Comparison of ENCODE assay signal across 20 cellular contexts in the genomic region with DNA sequence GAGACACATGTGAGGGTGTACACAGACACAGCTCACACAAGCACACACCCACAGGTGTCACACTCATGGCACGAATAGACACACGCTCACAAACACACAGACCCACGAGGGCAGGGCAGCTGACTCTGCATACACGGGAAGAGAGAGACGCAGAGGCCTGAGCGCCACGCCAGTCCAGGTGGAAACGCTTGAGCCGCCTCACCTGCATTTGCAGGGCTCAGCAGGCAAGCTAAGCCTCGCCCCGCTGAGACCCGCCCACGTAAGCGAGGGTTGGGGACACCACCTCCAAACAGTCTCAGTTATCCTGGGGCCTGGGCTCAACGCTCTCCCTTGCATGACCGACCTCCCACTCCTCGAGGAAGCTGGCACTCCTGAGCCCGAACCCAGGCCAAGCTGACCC.
DNase-seq lines count a peak whose midpoint lies in the region; ATAC-seq and TF ChIP-seq lines count a peak whose summit lies in the region.
"Had no signal": no experiment of that assay in that cellular context is flagged by ENCODE, and none has a peak within 500 bp of the region (broad histone marks: within the 10 kb centered on the region; RNA-seq: fewer than 3 reads in every experiment).

No MANE protein-coding gene starts in this region.

- no peaks in the 10 kb centered on the region for H3K79me2 ChIP-seq in GM23338 (replicated peaks; ENCODE audit: insufficient read depth)
- H3K79me2 ChIP-seq in OCI-LY1 (ENCODE audit: insufficient read depth, low read length): no peaks in the 10 kb centered on the region
- no peaks in the 10 kb centered on the region for H3K79me2 ChIP-seq in H9 (ENCODE audit: insufficient read depth, low read length)

- no peak overlapping the region for H2BK120ac ChIP-seq in H9 (ENCODE audit: low read depth, low read length, poor library complexity, severe bottlenecking)

- H3K27me3 ChIP-seq in GM23338 (ENCODE audit: insufficient read depth) (no peaks in the 10 kb centered on the region), OCI-LY1 (ENCODE audit: insufficient read depth, low read length) (no peaks in the 10 kb centered on the region), H9 (ENCODE audit: insufficient read depth, low read length) (no peaks in the 10 kb centered on the region)

- H2AFZ ChIP-seq in GM23338 (peak overlapping the region; percentile 76), OCI-LY1 (ENCODE audit: low read length) (no peak overlapping the region), H9 (ENCODE audit: low read length) (no peak overlapping the region)

- H3K27me3 Mint-ChIP-seq in GM23338 (ENCODE audit: insufficient read depth, low read depth, poor library complexity): peaks cover 16% of the 10 kb centered on the region
- peaks cover 5% of the 10 kb centered on the region for H3K27me3 Mint-ChIP-seq in H9 (ENCODE audit: low read depth)

- no peak overlapping the region for H3K14ac ChIP-seq in H9 (ENCODE audit: insufficient read depth, low read length)

- H3K9me3 ChIP-seq in OCI-LY1 (ENCODE audit: low read length): 0 out of 2 replicates have a peak, but pooled peaks cover 2% of the 10 kb centered on the region
- no peaks in the 10 kb centered on the region for H3K9me3 ChIP-seq in H9 (ENCODE audit: control insufficient read depth, low read depth, low read length)

- H3F3A ChIP-seq in GM23338 (replicated peaks; ENCODE audit: low read depth) (no peaks in the 10 kb centered on the region), OCI-LY1 (ENCODE audit: insufficient read depth, low read length) (no peaks in the 10 kb centered on the region)

- H3K4me2 ChIP-seq in GM23338 (no peak overlapping the region), OCI-LY1 (ENCODE audit: low read length) (peak overlapping the region; percentile 23; the same call in 1 of the 2 replicates), H9 (ENCODE audit: insufficient read depth, insufficient read length, low read length) (no peak overlapping the region)

- H3K4me1 Mint-ChIP-seq in GM23338 (peaks cover 21% of the 10 kb centered on the region), H9 (peaks cover 21 to 30% of the 10 kb centered on the region in 2 experiments)

- TF ChIP-seq CTCF in GM23338 (conservative IDR thresholded peaks at IDR 0.05; ENCODE audit: low read depth in 2 of 2) (no peak), OCI-LY1 (IDR thresholded peaks at IDR 0.05; ENCODE audit: low read length) (no peak), coronary artery (IDR thresholded peaks at IDR 0.05) (no peak), H9 (conservative IDR thresholded peaks at IDR 0.05) (no peak)

- H3K4ac ChIP-seq in H9 (ENCODE audit: low read depth, low read length): no peak overlapping the region

- no peaks in the 10 kb centered on the region for H3K79me1 ChIP-seq in H9 (ENCODE audit: insufficient read depth, low read depth, low read length, poor library complexity, severe bottlenecking)

- H3K36me3 Mint-ChIP-seq in GM23338 (ENCODE audit: low read depth): peaks cover 10% of the 10 kb centered on the region
- H3K36me3 Mint-ChIP-seq in H9 (ENCODE audit: insufficient read depth in 1 of 3, low read depth in 3 of 3): peaks cover 0 to 11% (median 3%) of the 10 kb centered on the region in 3 experiments; a peak in 4 of 7 replicates
- H3K36me3 Mint-ChIP-seq: activated naive CD4-positive, alpha-beta T cell treated with anti-CD3 and anti-CD28 coated beads, Interleukin-2, amount 50 U/mL, for 72 hours; natural killer cell treated with Interleukin-12 subunit alpha and Interleukin-12 subunit beta and Interleukin-15 and Interleukin-18, amount 100 ng/mL, for 72 hours; type B pancreatic cell had no signal

- WGBS in H9 (ENCODE audit: extremely low coverage, insufficient read length, low lambda C conversion rate): no CpG with 5 or more reads among the region's 18 CpGs

- H3K4me3 Mint-ChIP-seq in GM23338 (no peak overlapping the region), H9 (no peak overlapping the region)
- H3K4me3 Mint-ChIP-seq: activated T-cell treated with anti-CD3 and anti-CD28 coated beads, Interleukin-2, amount 50 U/mL, for 4 hours; natural killer cell treated with Interleukin-12 subunit alpha and Interleukin-12 subunit beta and Interleukin-15 and Interleukin-18, amount 100 ng/mL, for 72 hours; stimulated activated naive CD8-positive, alpha-beta T cell treated with anti-CD3 and anti-CD28 coated beads, Interleukin-15, Interleukin-2, amounts not matched to agents 100 ng/mL and 50 ng/mL, for 24 hours; type B pancreatic cell had no signal

- H2BK12ac ChIP-seq in H9 (ENCODE audit: insufficient read length, low read depth, low read length): no peak overlapping the region

- no peak overlapping the region for H2BK5ac ChIP-seq in H9 (ENCODE audit: insufficient read length, low read length)

- H3K56ac ChIP-seq in H9 (ENCODE audit: insufficient read length, low read depth, low read length): no peak overlapping the region

- peaks cover 5% of the 10 kb centered on the region; the same call in 1 of the 2 replicates for H3K4me1 ChIP-seq in GM23338 (ENCODE audit: insufficient read depth)
- peaks cover 27% of the 10 kb centered on the region for H3K4me1 ChIP-seq in OCI-LY1 (ENCODE audit: insufficient read depth, low read length, severe bottlenecking)
- no peaks in the 10 kb centered on the region; the same call in 1 of the 2 replicates for H3K4me1 ChIP-seq in H9 (ENCODE audit: insufficient read depth, low read length)

- no peaks in the 10 kb centered on the region for H3K9me2 ChIP-seq in GM23338 (ENCODE audit: insufficient read depth)
- H3K9me2 ChIP-seq in OCI-LY1 (ENCODE audit: low read depth, low read length): no peaks in the 10 kb centered on the region

- H3K27ac Mint-ChIP-seq in GM23338 (no peak overlapping the region), H9 (no peak overlapping the region; a peak in 2 of 7 replicates)
- H3K27ac Mint-ChIP-seq: progenitor cell of endocrine pancreas; stimulated activated naive CD8-positive, alpha-beta T cell treated with anti-CD3 and anti-CD28 coated beads, Interleukin-15, Interleukin-2, amounts not matched to agents 100 ng/mL and 50 ng/mL, for 24 hours had no signal

- H4K20me1 ChIP-seq in GM23338 (replicated peaks; ENCODE audit: insufficient read depth): no peaks in the 10 kb centered on the region
- no peaks in the 10 kb centered on the region for H4K20me1 ChIP-seq in OCI-LY1 (ENCODE audit: insufficient read depth, low read length)
- peaks cover 2% of the 10 kb centered on the region for H4K20me1 ChIP-seq in H9 (ENCODE audit: control insufficient read depth, insufficient read depth, insufficient read length)

- H3K4me3 ChIP-seq in GM23338 (no peak overlapping the region), OCI-LY1 (ENCODE audit: low read depth, low read length, poor library complexity, severe bottlenecking) (no peak overlapping the region), coronary artery (peak overlapping the region; percentile 18)
- H3K4me3 ChIP-seq: GM12878, skin epidermis had no signal

- H3K23me2 ChIP-seq in H9 (ENCODE audit: insufficient read length, low read depth, low read length, poor library complexity, severe bottlenecking): no peaks in the 10 kb centered on the region

- intact Hi-C loops in sciatic nerve (cut with DNase I): no loop called here

- H3K36me3 ChIP-seq in GM23338 (ENCODE audit: insufficient read depth) (no peaks in the 10 kb centered on the region), OCI-LY1 (ENCODE audit: insufficient read depth, low read length) (no peaks in the 10 kb centered on the region; the same call in 1 of the 2 replicates)

- no peak overlapping the region for H4K8ac ChIP-seq in H9 (replicated peaks; ENCODE audit: insufficient read length, low read depth, low read length)

- H3K9me3 Mint-ChIP-seq in GM23338 (peaks cover 8% of the 10 kb centered on the region), H9 (peaks cover 7 to 11% of the 10 kb centered on the region in 2 experiments)
- H3K9me3 Mint-ChIP-seq: activated naive CD4-positive, alpha-beta T cell treated with anti-CD3 and anti-CD28 coated beads, Interleukin-2, amount 50 U/mL, for 72 hours; activated T-cell treated with anti-CD3 and anti-CD28 coated beads, Interleukin-2, amount 50 U/mL, for 4 hours; effector memory CD8-positive, alpha-beta T cell; natural killer cell treated with Interleukin-12 subunit alpha and Interleukin-12 subunit beta and Interleukin-15 and Interleukin-18, amount 100 ng/mL, for 72 hours; stimulated activated naive CD8-positive, alpha-beta T cell treated with anti-CD3 and anti-CD28 coated beads, Interleukin-15, Interleukin-2, amounts not matched to agents 100 ng/mL and 50 ng/mL, for 24 hours had no signal

- DNase-seq in GM23338 (ENCODE audit: low spot score) (peak; percentile 34), coronary artery (ENCODE audit: low spot score) (no peak), sciatic nerve (ENCODE audit: low spot score) (no peak), T-helper 2 cell (no peak), H9 (no peak)
- DNase-seq: activated T-cell treated with anti-CD3 and anti-CD28 coated beads, Interleukin-2, amount 50 U/mL, for 4 hours; effector memory CD8-positive, alpha-beta T cell; NCI-H2171 treated with DMSO at 0.1 percent for 48 hours; T1000 had no signal

- H2BK20ac ChIP-seq in H9 (ENCODE audit: low read depth, low read length, poor library complexity, severe bottlenecking): no peak overlapping the region

- H3K9ac ChIP-seq in OCI-LY1 (ENCODE audit: low read length) (no peak overlapping the region), H9 (ENCODE audit: extremely low read depth, insufficient read length, low read length) (no peak overlapping the region)

- H4K5ac ChIP-seq in H9 (ENCODE audit: insufficient read length, low read depth, low read length): no peak overlapping the region

- H2AK5ac ChIP-seq in H9 (ENCODE audit: insufficient read length, low read length): no peak overlapping the region

- no peak overlapping the region for H4K91ac ChIP-seq in H9 (ENCODE audit: insufficient read length, low read depth, low read length)

- ATAC-seq in GM23338 (peak; percentile 87), sciatic nerve (peak; percentile 8), GM19351 (IDR thresholded peaks at IDR 0.05; ENCODE audit: unreplicated experiment) (no peak)
- ATAC-seq: activated naive CD4-positive, alpha-beta T cell treated with anti-CD3 and anti-CD28 coated beads, Interleukin-2, amount 50 U/mL, for 72 hours; activated T-cell treated with anti-CD3 and anti-CD28 coated beads, Interleukin-2, amount 50 U/mL, for 4 hours; effector memory CD8-positive, alpha-beta T cell; GM12878; natural killer cell treated with Interleukin-12 subunit alpha and Interleukin-12 subunit beta and Interleukin-15 and Interleukin-18, amount 100 ng/mL, for 72 hours; Panc1 had no signal

- H3K27ac ChIP-seq in GM23338 (ENCODE audit: low read depth) (no peak overlapping the region), OCI-LY1 (ENCODE audit: low read depth, low read length, poor library complexity, severe bottlenecking) (no peak overlapping the region), coronary artery (no peak overlapping the region), H9 (ENCODE audit: insufficient read length, low read depth, low read length) (no peak overlapping the region)
- H3K27ac ChIP-seq: HL-60 had no signal

- no peak overlapping the region for H2BK15ac ChIP-seq in H9 (ENCODE audit: low read depth, low read length)

- H3T11ph ChIP-seq in H9 (ENCODE audit: low read length): no peak overlapping the region

- no peak overlapping the region for H3K18ac ChIP-seq in H9 (ENCODE audit: insufficient read length, low read depth, low read length)

- no peak overlapping the region for H3K23ac ChIP-seq in H9 (ENCODE audit: insufficient read length, low read depth, low read length)

TF ChIP-seq in GM23338, 12 proteins besides CTCF, POLR2A, EP300 and RAD21 (continues in another document):
- no peak for TF ChIP-seq STAT1 (IDR thresholded peaks at IDR 0.05; ENCODE audit: unreplicated experiment)
